Comparison of ENCODE assay signal across 10 cellular contexts in the genomic region with DNA sequence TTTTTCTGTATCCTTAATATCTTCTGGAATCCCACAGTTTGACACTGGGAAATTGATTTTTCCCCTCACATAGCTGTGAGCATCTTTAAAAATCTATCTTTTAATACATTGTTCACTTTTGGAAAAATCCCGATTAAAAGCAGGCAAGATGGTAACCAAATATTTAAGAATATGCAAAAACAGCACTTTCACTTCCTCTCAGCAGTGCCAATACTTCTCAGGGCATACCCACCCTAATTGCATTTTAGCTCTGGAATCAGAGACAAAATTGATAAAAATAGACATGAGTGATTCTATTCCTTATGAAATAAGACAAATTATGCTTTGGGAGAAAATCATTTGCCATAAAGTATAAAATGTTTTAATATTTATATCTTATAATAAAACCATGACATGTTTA.
"Had no signal": no experiment of that assay in that cellular context is flagged by ENCODE, and none has a peak within 500 bp of the region (broad histone marks: within the 10 kb centered on the region; RNA-seq: fewer than 3 reads in every experiment).

No MANE protein-coding gene starts in this region.

- ATAC-seq: HCT116, HepG2 had no signal

- H3K36me3 ChIP-seq: HAP-1 had no signal

- H3K4me3 ChIP-seq: GM23248, HAP-1 had no signal

- H2AFZ ChIP-seq: GM23248 had no signal

- H3K9me3 ChIP-seq: HAP-1 had no signal

- DNase-seq: GM23248, GOT3, H7, HFFc6, KBM-7 had no signal

- H3K27ac ChIP-seq: GM23248, HL-60, KMS-11 had no signal

- H3K4me2 ChIP-seq: KMS-11 had no signal

- H3K9ac ChIP-seq: GM23248, KMS-11 had no signal

- H3K4me1 ChIP-seq: HAP-1 had no signal
